Comparison of ENCODE assay signal across 8 cellular contexts in the genomic region with DNA sequence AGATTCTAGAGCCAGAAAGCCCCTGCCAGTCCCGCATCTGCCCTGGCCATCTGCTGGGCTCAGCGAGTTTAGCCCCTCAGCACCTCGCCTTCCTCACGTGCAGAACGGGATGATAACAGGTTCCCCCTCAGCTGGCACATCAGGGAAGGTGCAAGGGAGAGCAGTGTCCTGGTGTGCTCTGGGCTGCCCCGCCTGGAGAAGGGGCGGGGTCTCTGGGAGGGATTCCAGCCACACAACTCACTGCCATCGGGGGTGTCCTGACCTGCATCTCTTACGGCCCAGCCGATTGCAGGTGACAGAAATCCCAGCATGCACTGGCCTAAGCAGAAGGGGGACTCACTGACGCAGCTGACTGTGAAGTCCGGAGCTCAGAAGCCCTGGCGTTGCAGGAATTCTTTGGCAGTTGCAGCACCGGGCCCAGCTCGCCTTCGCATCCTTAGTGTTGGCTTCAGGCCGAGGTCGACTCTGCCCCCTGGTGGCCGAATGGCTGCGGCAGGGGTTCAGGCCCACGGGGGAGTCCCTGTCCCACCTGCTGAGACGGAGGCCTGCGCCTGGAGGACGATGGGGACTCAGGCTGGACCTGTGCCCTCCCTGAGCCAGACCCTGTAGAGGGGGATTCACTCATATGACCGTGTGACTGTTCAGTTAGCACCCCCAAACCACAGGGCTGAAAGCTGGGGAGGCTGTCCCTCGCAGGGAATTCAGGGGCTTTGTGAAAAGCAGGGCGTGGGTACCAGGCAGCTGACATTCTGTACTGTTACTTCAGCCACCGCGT.
DNase-seq lines count a peak whose midpoint lies in the region; ATAC-seq and TF ChIP-seq lines count a peak whose summit lies in the region.

No MANE protein-coding gene starts in this region.

- no peak overlapping the region for H3K27ac ChIP-seq in endodermal cell (ENCODE audit: low read depth, low read length)

- peak; percentile 96 for TF ChIP-seq CTCF in endodermal cell (conservative IDR thresholded peaks at IDR 0.05)

- H3K27me3 Mint-ChIP-seq in activated CD4-positive, alpha-beta memory T cell treated with anti-CD3 and anti-CD28 coated beads, Interleukin-2, amount 10 ng/mL, durations not matched to agents 7 days and 5 days, result no peaks in the 10 kb centered on the region
- peaks cover 15% of the 10 kb centered on the region for H3K27me3 Mint-ChIP-seq in endodermal cell (ENCODE audit: insufficient read depth)

- DNase-seq in CMK (ENCODE audit: low read depth) (peak; percentile 37), NCI-H1105 (lab: John Stamatoyannopoulos, UW) (peak; percentile 32), endodermal cell (peak; percentile 99), midbrain (lab: John Stamatoyannopoulos, UW) (peak; percentile 29), HCEC 1CT (no peak)
- DNase-seq in activated CD4-positive, alpha-beta memory T cell treated with anti-CD3 and anti-CD28 coated beads, Interleukin-2, amount 10 ng/mL, durations not matched to agents 7 days and 5 days, result peak; percentile 58
- DNase-seq in stimulated activated CD8-positive, alpha-beta memory T cell treated with anti-CD3 and anti-CD28 coated beads, Interleukin-4, amount 100 ng/mL, for 48 hours, result peak; percentile 92

- H3K9me3 ChIP-seq in endodermal cell (ENCODE audit: control insufficient read depth, low read length), result no peaks in the 10 kb centered on the region

- H3K36me3 ChIP-seq in endodermal cell (ENCODE audit: control insufficient read depth, insufficient read depth, low read length), result no peaks in the 10 kb centered on the region

- no peaks in the 10 kb centered on the region for H3K4me1 Mint-ChIP-seq in activated CD4-positive, alpha-beta memory T cell treated with anti-CD3 and anti-CD28 coated beads, Interleukin-2, amount 10 ng/mL, durations not matched to agents 7 days and 5 days
- H3K4me1 Mint-ChIP-seq in endodermal cell, result no peaks in the 10 kb centered on the region

- no peaks in the 10 kb centered on the region for H3K27me3 ChIP-seq in endodermal cell (ENCODE audit: control insufficient read depth, insufficient read depth, low read length, poor library complexity, severe bottlenecking)

- H3K4me1 ChIP-seq in endodermal cell (ENCODE audit: control insufficient read depth, insufficient read depth, low read length), result no peaks in the 10 kb centered on the region

- no peak overlapping the region for H3K9ac ChIP-seq in endodermal cell (ENCODE audit: extremely low read depth, low read length, poor library complexity, severe bottlenecking)

- peaks cover under 1% of the 10 kb centered on the region for H3K36me3 Mint-ChIP-seq in activated CD4-positive, alpha-beta memory T cell treated with anti-CD3 and anti-CD28 coated beads, Interleukin-2, amount 10 ng/mL, durations not matched to agents 7 days and 5 days (ENCODE audit: low read depth)
- no peaks in the 10 kb centered on the region for H3K36me3 Mint-ChIP-seq in endodermal cell (ENCODE audit: low read depth)

- no peak overlapping the region for H3K4me3 ChIP-seq in endodermal cell (ENCODE audit: low read length)

- no peak overlapping the region for H3K27ac Mint-ChIP-seq in activated CD4-positive, alpha-beta memory T cell treated with anti-CD3 and anti-CD28 coated beads, Interleukin-2, amount 10 ng/mL, durations not matched to agents 7 days and 5 days
- no peak overlapping the region for H3K27ac Mint-ChIP-seq in endodermal cell

- CTCF ChIA-PET in activated CD4-positive, alpha-beta memory T cell treated with anti-CD3 and anti-CD28 coated beads, Interleukin-2, amount 10 ng/mL, durations not matched to agents 7 days and 5 days (lab: Charles Lee), result interaction anchor here (0.7 to 5.6 kb wide), 7 partner anchors 16 to 306 kb away, joined by 3 to 86 read pairs (median 4); no protein-coding TSS in a partner anchor

- peak; percentile 74 for ATAC-seq in GM21360 (IDR thresholded peaks at IDR 0.05; ENCODE audit: unreplicated experiment)

- WGBS in endodermal cell (ENCODE audit: insufficient coverage in 1 of 2, insufficient read length in 1 of 2), 2 experiments, result 23 to 32% methylated on average over 15 to 29 of the region's 29 CpGs

- H3K9me3 Mint-ChIP-seq in activated CD4-positive, alpha-beta memory T cell treated with anti-CD3 and anti-CD28 coated beads, Interleukin-2, amount 10 ng/mL, durations not matched to agents 7 days and 5 days, result peaks cover 2% of the 10 kb centered on the region
- H3K9me3 Mint-ChIP-seq in endodermal cell, result peaks cover 4% of the 10 kb centered on the region

- no peak overlapping the region for H3K4me3 Mint-ChIP-seq in activated CD4-positive, alpha-beta memory T cell treated with anti-CD3 and anti-CD28 coated beads, Interleukin-2, amount 10 ng/mL, durations not matched to agents 7 days and 5 days
- H3K4me3 Mint-ChIP-seq in endodermal cell, result peak overlapping the region; percentile 4

- POLR2A ChIA-PET in activated CD4-positive, alpha-beta memory T cell treated with anti-CD3 and anti-CD28 coated beads, Interleukin-2, amount 10 ng/mL, durations not matched to agents 7 days and 5 days (lab: Charles Lee), result interaction anchor here (1.0 kb wide), 1 partner anchor 28 kb away, joined by 3 read pairs; no protein-coding TSS in a partner anchor
